28 cellular contexts compared by ENCODE assay signal in genomic region chr9:136154943-136155342, GRCh38. TPM values are rescaled to one million over a fixed set of nuclear protein-coding genes. Genes with fewer than 3 reads are reported as not detected.
DNase-seq lines count a peak whose midpoint lies in the region; ATAC-seq, FAIRE-seq and TF ChIP-seq lines count a peak whose summit lies in the region.
"Had no signal": no experiment of that assay in that cellular context is flagged by ENCODE, and none has a peak within 500 bp of the region (broad histone marks: within the 10 kb centered on the region; RNA-seq: fewer than 3 reads in every experiment).

No MANE protein-coding gene starts in this region.

- peak overlapping the region; percentile 72 for H3K27ac Mint-ChIP-seq in neural progenitor cell
- H3K27ac Mint-ChIP-seq: CD14-positive monocyte; CD4-positive, alpha-beta T cell; CD8-positive, alpha-beta memory T cell; GM23338; HFFc6 had no signal

- no peak overlapping the region for H3K4me3 ChIP-seq in right cardiac atrium (ENCODE audit: low read length)
- H3K4me3 ChIP-seq in K562: no peak overlapping the region
- no peak overlapping the region for H3K4me3 ChIP-seq in neural progenitor cell
- H3K4me3 ChIP-seq: A549; BLaER1 treated with 17β-estradiol and CSF1 and Interleukin-3, amounts not matched to agents 10 nM and 100 nM; GM12878; GM23338 had no signal

- no peak overlapping the region for H3K9ac ChIP-seq in K562 (ENCODE audit: insufficient read depth in 1 of 2, low read depth in 2 of 2, low read length in 2 of 2)
- H3K9ac ChIP-seq in neural progenitor cell: no peak overlapping the region
- H3K9ac ChIP-seq: BLaER1 treated with 17β-estradiol and CSF1 and Interleukin-3, amounts not matched to agents 10 nM and 100 nM had no signal

- H2AFZ ChIP-seq in K562 (ENCODE audit: low read depth, low read length) (no peak overlapping the region), neural progenitor cell (replicated peaks) (no peak overlapping the region)
- H2AFZ ChIP-seq: GM23338 had no signal

- H3K79me2 ChIP-seq in K562 (ENCODE audit: control insufficient read depth, insufficient read depth, low read length) (no peaks in the 10 kb centered on the region), neural progenitor cell (ENCODE audit: low read depth) (no peaks in the 10 kb centered on the region)

- CTCF ChIA-PET in K562 (lab: Yijun Ruan, JAX; ENCODE audit: low intra/inter-chr PET ratio): no interaction called here

- H3K27me3 Mint-ChIP-seq in neural progenitor cell (ENCODE audit: insufficient read depth, low read depth): peaks cover 23% of the 10 kb centered on the region
- H3K27me3 Mint-ChIP-seq: CD4-positive, alpha-beta T cell had no signal

- H3K36me3 ChIP-seq in K562 (ENCODE audit: control insufficient read depth, insufficient read depth, low read length) (no peaks in the 10 kb centered on the region), neural progenitor cell (no peaks in the 10 kb centered on the region)
- H3K36me3 ChIP-seq: BE2C; BLaER1 treated with 17β-estradiol and CSF1 and Interleukin-3, amounts not matched to agents 10 nM and 100 nM had no signal

- intact Hi-C loops in right cardiac atrium (cut with DNase I): no loop called here
- intact Hi-C loops in cardiac septum (cut with DNase I): no loop called here
- intact Hi-C loops in K562 (cut with micrococcal nuclease): no loop called here

- H3K4me2 ChIP-seq in K562 (ENCODE audit: insufficient read depth, low read length): no peak overlapping the region
- H3K4me2 ChIP-seq in neural progenitor cell: no peak overlapping the region
- H3K4me2 ChIP-seq: A549; BLaER1 treated with 17β-estradiol and CSF1 and Interleukin-3, amounts not matched to agents 10 nM and 100 nM; GM23338 had no signal

- no peaks in the 10 kb centered on the region for H3K9me3 ChIP-seq in right cardiac atrium (ENCODE audit: control insufficient read depth, low read length)
- no peaks in the 10 kb centered on the region for H3K9me3 ChIP-seq in K562 (replicated peaks; ENCODE audit: control insufficient read depth, insufficient read depth, low read depth, low read length)
- H3K9me3 ChIP-seq in neural progenitor cell (ENCODE audit: low read depth): no peaks in the 10 kb centered on the region
- H3K9me3 ChIP-seq: A549; BE2C; BLaER1 treated with 17β-estradiol and CSF1 and Interleukin-3, amounts not matched to agents 10 nM and 100 nM had no signal

- BruUV-seq in K562 (replicated peaks; lab: Mats Ljungman, UMichigan): no TSS peak

- no peak for FAIRE-seq in K562 (lab: Jason Lieb, UNC)
- FAIRE-seq: A549, D721Med, GM12878, GM19239 had no signal

- peaks cover 32% of the 10 kb centered on the region for H3K4me1 Mint-ChIP-seq in neural progenitor cell
- H3K4me1 Mint-ChIP-seq: CD14-positive monocyte; CD8-positive, alpha-beta memory T cell had no signal

- peaks cover 2% of the 10 kb centered on the region for H3K9me1 ChIP-seq in K562 (ENCODE audit: control insufficient read depth, insufficient read depth, low read length)

- TF ChIP-seq POLR2A in K562 (conservative IDR thresholded peaks at IDR 0.05): no peak

- H3K27me3 ChIP-seq in right cardiac atrium (ENCODE audit: control insufficient read depth, insufficient read depth): no peaks in the 10 kb centered on the region
- H3K27me3 ChIP-seq in K562 (ENCODE audit: control insufficient read depth in 2 of 2, insufficient read depth in 2 of 2, low read length in 2 of 2): peaks cover 51 to 54% of the 10 kb centered on the region in 2 experiments
- peaks cover 13% of the 10 kb centered on the region for H3K27me3 ChIP-seq in neural progenitor cell
- H3K27me3 ChIP-seq: BE2C had no signal

- H3K36me3 Mint-ChIP-seq in neural progenitor cell: no peaks in the 10 kb centered on the region
- H3K36me3 Mint-ChIP-seq: CD14-positive monocyte; CD8-positive, alpha-beta memory T cell had no signal

- no peak overlapping the region for H3K4me3 Mint-ChIP-seq in neural progenitor cell
- H3K4me3 Mint-ChIP-seq: CD4-positive, alpha-beta T cell; CD8-positive, alpha-beta memory T cell; GM23338; H9; HFFc6 had no signal

- TF ChIP-seq CTCF in K562 (IDR thresholded peaks at IDR 0.05 in 2 of 3, conservative IDR thresholded peaks at IDR 0.05 in 1 of 3; ENCODE audit: insufficient read depth in 2 of 3, low read depth in 1 of 3, low read length in 3 of 3) (no peak), neural progenitor cell (IDR thresholded peaks at IDR 0.05) (no peak)

- H3K27ac ChIP-seq in right cardiac atrium (ENCODE audit: low read length) (no peak overlapping the region), K562 (ENCODE audit: extremely low read depth, low read depth, low read length) (no peak overlapping the region), neural progenitor cell (no peak overlapping the region)
- H3K27ac ChIP-seq: A549; BLaER1 treated with 17β-estradiol and CSF1 and Interleukin-3, amounts not matched to agents 10 nM and 100 nM had no signal

- no peak for TF ChIP-seq RAD21 in K562 (CRISPR knock-in tag; conservative IDR thresholded peaks at IDR 0.05 in 1 of 2, IDR thresholded peaks at IDR 0.05 in 1 of 2)

- H3F3A ChIP-seq in neural progenitor cell (ENCODE audit: low read depth): peaks cover 20% of the 10 kb centered on the region

- H3K4me1 ChIP-seq in right cardiac atrium (ENCODE audit: control insufficient read depth, insufficient read depth, low read length) (no peaks in the 10 kb centered on the region), K562 (replicated peaks in 1 of 2; ENCODE audit: control insufficient read depth in 2 of 2, insufficient read depth in 2 of 2, low read length in 2 of 2) (peaks cover 0 to 38% of the 10 kb centered on the region in 2 experiments; a peak in 2 of 5 replicates), neural progenitor cell (peaks cover 8% of the 10 kb centered on the region)
- H3K4me1 ChIP-seq: A549, BE2C had no signal

- WGBS in right cardiac atrium: 89% methylated on average over 14 of the region's 14 CpGs
- WGBS in K562 (ENCODE audit: insufficient coverage, low coverage, missing lambda C conversion rate): 7% methylated on average over 14 of the region's 14 CpGs

- H3K9me3 Mint-ChIP-seq in neural progenitor cell: no peaks in the 10 kb centered on the region
- H3K9me3 Mint-ChIP-seq: CD4-positive, alpha-beta T cell; CD8-positive, alpha-beta memory T cell; HFFc6 had no signal

- TF ChIP-seq EP300 in K562 (IDR thresholded peaks at IDR 0.05; ENCODE audit: low read length): no peak

- DNase-seq in right cardiac atrium (peak in 2 of 3 donors; percentile 10 to 23), cardiac septum (ENCODE audit: low spot score) (no peak), K562 (ENCODE audit: extremely low read depth in 1 of 4, low spot score in 3 of 4) (no peak), neural progenitor cell (ENCODE audit: low spot score) (no peak), Kasumi-1 (lab: John Stamatoyannopoulos, UW) (no peak), HuH-7 (ENCODE audit: low spot score) (no peak), NCI-H2171 (lab: John Stamatoyannopoulos, UW) (no peak)
- DNase-seq: 8988T; ACHN; AML-193; BE2C; CD4-positive, alpha-beta T cell; CD8-positive, alpha-beta memory T cell; DMS 273 treated with DMSO at 0.1 percent for 48 hours; DMS79; EL; GDM1; H9; HFFc6 had no signal

- in situ Hi-C loops in K562 (cut with MboI): no loop called here

- peaks cover 8% of the 10 kb centered on the region; the same call in 1 of the 2 replicates for H4K20me1 ChIP-seq in K562 (replicated peaks; ENCODE audit: control insufficient read depth, insufficient read depth, low read length)
- no peaks in the 10 kb centered on the region for H4K20me1 ChIP-seq in neural progenitor cell (ENCODE audit: low read depth)

- POLR2A ChIA-PET in K562 (lab: Yijun Ruan, JAX): no interaction called here

- ATAC-seq in right cardiac atrium (no peak), K562 (no peak)
- ATAC-seq: A549, GM12878, GM23338, HCT116 had no signal

RNA-seq across cellular contexts. Expression of gene TMEM250, which starts 36.3 kb away (rescaled TPM):
- total RNA-seq in right cardiac atrium: 10 to 100 TPM; 18.5 to 25.5 (median 20.9) TPM
- 16.5 TPM for polyA plus RNA-seq in right cardiac atrium
- 19.8 TPM for total RNA-seq in cardiac septum
- total RNA-seq in K562 (2011; cell fraction: chromatin; rRNA removed; ENCODE audit: low replicate concordance): 9.3 and 37.6 TPM in 2 replicates
- 42.5 and 42.8 TPM in 2 replicates for total RNA-seq in K562 (2011; cell fraction: nucleolus; rRNA removed)
- total RNA-seq in K562 (2011; cell fraction: nucleoplasm; rRNA removed): 19.5 and 20.3 TPM in 2 replicates
- 44.6 and 51.3 TPM in 2 replicates for total RNA-seq in K562 (2014; rRNA removed)
- 6.2 and 6.7 TPM in 2 replicates for total RNA-seq in K562 (2014; rRNA removed; fragmentation: Illumina TruSeq; extraction: Trizol)
- total RNA-seq in K562 (2015; rRNA removed; fragmentation: Illumina TruSeq; extraction: Trizol): 21.6 and 23.3 TPM in 2 replicates
- total RNA-seq in K562 (2021): 40.6 and 43.1 TPM in 2 replicates
- 11.5 and 12.2 TPM in 2 replicates for polyA plus RNA-seq in K562 (2011; rRNA removed)
- 15.5 and 50.0 TPM in 2 replicates for polyA plus RNA-seq in K562 (2011; cell fraction: cytosol; rRNA removed)
- polyA plus RNA-seq in K562 (2011; cell fraction: nucleus; rRNA removed): 27.4 and 47.1 TPM in 2 replicates
- 27.5 and 33.5 TPM in 2 replicates for polyA plus RNA-seq in K562 (2012)
- polyA plus RNA-seq in K562 (2014; fragmentation: Illumina TruSeq; extraction: Trizol): 9.8 and 16.8 TPM in 2 replicates
- under 1 TPM; 0.32 to 0.64 TPM for polyA plus RNA-seq in K562 (2014; fragmentation: Nextera tagmentation; extraction: Ambion mirVana)
- 25.1 and 28.0 TPM in 2 replicates for polyA plus RNA-seq in K562 (2014; rRNA removed)
- polyA minus RNA-seq in K562 (2011; rRNA and poly(A)+ RNA removed): 4.9 and 9.2 TPM in 2 replicates
- polyA minus RNA-seq in K562 (2011; cell fraction: cytosol; rRNA and poly(A)+ RNA removed): 18.4 and 21.8 TPM in 2 replicates
- 18.7 and 25.0 TPM in 2 replicates for polyA minus RNA-seq in K562 (2011; cell fraction: nucleus; rRNA and poly(A)+ RNA removed)
- total RNA-seq in neural progenitor cell (ENCODE audit: low replicate concordance): 16.3 and 46.2 TPM in 2 replicates

RNA-seq across cellular contexts. Expression of gene LHX3, which starts 50.0 kb away (rescaled TPM):
- total RNA-seq in right cardiac atrium (not detected), cardiac septum (not detected), K562 (2014; rRNA removed) (not detected in 2 replicates), K562 (2014; rRNA removed; fragmentation: Illumina TruSeq; extraction: Trizol) (not detected in 2 replicates), K562 (2015; rRNA removed; fragmentation: Illumina TruSeq; extraction: Trizol) (not detected in 2 replicates), K562 (2021) (0.09 TPM in 1 of 2 replicates, not detected in the other), neural progenitor cell (ENCODE audit: low replicate concordance) (not detected in 2 replicates)
- polyA plus RNA-seq in right cardiac atrium (not detected), K562 (2011; rRNA removed) (not detected in 2 replicates), K562 (2014; fragmentation: Illumina TruSeq; extraction: Trizol) (not detected in 2 replicates), K562 (2014; fragmentation: Nextera tagmentation; extraction: Ambion mirVana) (not detected), K562 (2014; rRNA removed) (not detected in 2 replicates)
- 0.09 TPM in 1 of 2 replicates, not detected in the other for total RNA-seq in K562 (2011; cell fraction: chromatin; rRNA removed; ENCODE audit: low replicate concordance)
- not detected in 2 replicates for total RNA-seq in K562 (2011; cell fraction: nucleolus; rRNA removed)
- not detected in 2 replicates for total RNA-seq in K562 (2011; cell fraction: nucleoplasm; rRNA removed)
- polyA plus RNA-seq in K562 (2011; cell fraction: cytosol; rRNA removed): not detected in 2 replicates
- polyA plus RNA-seq in K562 (2011; cell fraction: nucleus; rRNA removed): 0.04 TPM in 1 of 2 replicates, not detected in the other
- 0.91 TPM in 1 of 2 replicates, not detected in the other for polyA plus RNA-seq in K562 (2012)
- not detected in 2 replicates for polyA minus RNA-seq in K562 (2011; rRNA and poly(A)+ RNA removed)
- not detected in 2 replicates for polyA minus RNA-seq in K562 (2011; cell fraction: cytosol; rRNA and poly(A)+ RNA removed)
- polyA minus RNA-seq in K562 (2011; cell fraction: nucleus; rRNA and poly(A)+ RNA removed): not detected in 2 replicates
- total RNA-seq: CD8-positive, alpha-beta memory T cell; GM12878; GM23338; H4; H9; HFFc6 had no signal
- polyA plus RNA-seq: CD14-positive monocyte; CD8-positive, alpha-beta memory T cell; GM12878 had no signal

RNA-seq across cellular contexts. Expression of gene NACC2, which starts 59.9 kb away (rescaled TPM):
- total RNA-seq in right cardiac atrium (10 to 100 TPM; 31.4 to 45.3 (median 37.8) TPM), cardiac septum (57.8 TPM), K562 (2014; rRNA removed) (16.6 and 21.1 TPM in 2 replicates), K562 (2014; rRNA removed; fragmentation: Illumina TruSeq; extraction: Trizol) (4.4 and 4.8 TPM in 2 replicates), K562 (2015; rRNA removed; fragmentation: Illumina TruSeq; extraction: Trizol) (9.9 and 10.1 TPM in 2 replicates), K562 (2021) (22.2 and 25.1 TPM in 2 replicates), neural progenitor cell (ENCODE audit: low replicate concordance) (4.5 and 9.1 TPM in 2 replicates)
- polyA plus RNA-seq in right cardiac atrium (19.4 TPM), K562 (2011; rRNA removed) (5.6 TPM in 2 replicates), K562 (2014; fragmentation: Illumina TruSeq; extraction: Trizol) (5.2 and 8.0 TPM in 2 replicates), K562 (2014; fragmentation: Nextera tagmentation; extraction: Ambion mirVana) (under 1 TPM; 0.70 to 0.73 TPM), K562 (2014; rRNA removed) (11.7 and 12.5 TPM in 2 replicates)
- total RNA-seq in K562 (2011; cell fraction: chromatin; rRNA removed; ENCODE audit: low replicate concordance): 15.2 and 27.2 TPM in 2 replicates
- total RNA-seq in K562 (2011; cell fraction: nucleolus; rRNA removed): 17.0 and 18.7 TPM in 2 replicates
- 10.7 and 13.6 TPM in 2 replicates for total RNA-seq in K562 (2011; cell fraction: nucleoplasm; rRNA removed)
- 7.2 and 16.2 TPM in 2 replicates for polyA plus RNA-seq in K562 (2011; cell fraction: cytosol; rRNA removed)
- 14.6 and 26.1 TPM in 2 replicates for polyA plus RNA-seq in K562 (2011; cell fraction: nucleus; rRNA removed)
- polyA plus RNA-seq in K562 (2012): 9.1 and 10.5 TPM in 2 replicates
- polyA minus RNA-seq in K562 (2011; rRNA and poly(A)+ RNA removed): 5.4 and 11.8 TPM in 2 replicates
- 12.6 and 13.9 TPM in 2 replicates for polyA minus RNA-seq in K562 (2011; cell fraction: cytosol; rRNA and poly(A)+ RNA removed)
- 5.9 and 6.5 TPM in 2 replicates for polyA minus RNA-seq in K562 (2011; cell fraction: nucleus; rRNA and poly(A)+ RNA removed)

Comparison
In these comparisons a context has a peak if more than half of its experiments do, and no peak if none do; other contexts are left out.
1. DNase-seq: peak in right cardiac atrium (2 of 3); none in cardiac septum (single experiment), K562 (0 of 4), neural progenitor cell (single experiment), Kasumi-1 (0 of 2), HuH-7 (single experiment) and NCI-H2171 (single experiment).